ENCODE assay signal across 9 cellular contexts in genomic region chr17:81097134-81097942, GRCh38.
DNase-seq lines count a peak whose midpoint lies in the region; ATAC-seq, FAIRE-seq and TF ChIP-seq lines count a peak whose summit lies in the region.
"Had no signal": no experiment of that assay in that cellular context is flagged by ENCODE, and none has a peak within 500 bp of the region (broad histone marks: within the 10 kb centered on the region; RNA-seq: fewer than 3 reads in every experiment).

No MANE protein-coding gene starts in this region.

- no peaks in the 10 kb centered on the region for H4K20me1 ChIP-seq in HepG2 (ENCODE audit: insufficient read depth, low read length)

- intact Hi-C loops in activated CD4-positive, alpha-beta T cell treated with anti-CD3 and anti-CD28 coated beads for 36 hours (cut with DNase I, micrococcal nuclease) = loop anchor here in 1 of 2 experiments (10.0 kb wide), 1 partner anchor 833 kb away; the partner anchor contains the start of gene RNF213
- intact Hi-C loops in HepG2 (cut with micrococcal nuclease; ENCODE audit: unreplicated experiment) = loop anchor here (1.0 to 2.0 kb wide), 2 partner anchors 53 to 74 kb away; no protein-coding TSS in a partner anchor

- in situ Hi-C loops in HepG2 (cut with HindIII; ENCODE audit: extremely low pct_ligation_motif_present, low pct_unique_long_range_greater_than_20kb) = loop anchor here (5.0 kb wide), 1 partner anchor 110 kb away; no protein-coding TSS in a partner anchor

- H3K4me3 ChIP-seq in HepG2 (replicated peaks in 1 of 3; ENCODE audit: insufficient read depth in 1 of 3, low read depth in 2 of 3, low read length in 3 of 3) = peak overlapping the region; percentile 23 to 63 (median 49); a peak in 5 of 6 replicates

- no peak overlapping the region for H3K27ac Mint-ChIP-seq in activated CD4-positive, alpha-beta T cell treated with anti-CD3 and anti-CD28 coated beads for 36 hours

- no peaks in the 10 kb centered on the region for H3K9me3 ChIP-seq in HepG2 (ENCODE audit: low read length)

- peak; percentile 83 for TF ChIP-seq RAD21 in HepG2 (CRISPR knock-in tag; IDR thresholded peaks at IDR 0.05)

- peak; percentile 99 for TF ChIP-seq CTCF in HepG2 (CRISPR knock-in tag; IDR thresholded peaks at IDR 0.05)
- no peak for TF ChIP-seq CTCF in D721Med (IDR thresholded peaks at IDR 0.05; ENCODE audit: insufficient read depth, missing control alignments)

- POLR2A ChIA-PET in activated CD4-positive, alpha-beta T cell treated with anti-CD3 and anti-CD28 coated beads for 36 hours (lab: Charles Lee) = no interaction called here
- POLR2A ChIA-PET in HepG2 (lab: Yijun Ruan, JAX) = interaction anchor here (0.6 to 2.3 kb wide), 6 partner anchors 14 to 538 kb away, joined by 3 to 20 read pairs (median 5); partner anchors contain the start of gene NDUFAF8

- no peak overlapping the region for H2AFZ ChIP-seq in HepG2 (ENCODE audit: low read length)

- no peaks in the 10 kb centered on the region for H3K36me3 Mint-ChIP-seq in activated CD4-positive, alpha-beta T cell treated with anti-CD3 and anti-CD28 coated beads for 36 hours (ENCODE audit: low read depth)

- CTCF ChIA-PET in activated CD4-positive, alpha-beta T cell treated with anti-CD3 and anti-CD28 coated beads for 36 hours (lab: Charles Lee) = interaction anchor here (0.6 to 1.1 kb wide), 4 partner anchors 12 to 160 kb away, joined by 3 to 5 read pairs (median 4); no protein-coding TSS in a partner anchor
- CTCF ChIA-PET in HepG2 (lab: Yijun Ruan, JAX; ENCODE audit: low intra/inter-chr PET ratio, low total read pairs) = interaction anchor here (0.6 to 1.7 kb wide), 3 partner anchors 56 to 108 kb away, joined by 3 to 12 read pairs (median 3); no protein-coding TSS in a partner anchor

- FAIRE-seq in HepG2 (lab: Jason Lieb, UNC) (no peak), D721Med (lab: Jason Lieb, UNC) (no peak)

- peak; percentile 86 for DNase-seq in A172 (ENCODE audit: low spot score)
- peak in 61 of 76 experiments; percentile 5 to 85 (median 50) for DNase-seq in HUDEP-2 (lab: John Stamatoyannopoulos, UW; ENCODE audit: unreplicated experiment in 76 of 76)
- DNase-seq in activated CD4-positive, alpha-beta T cell treated with anti-CD3 and anti-CD28 coated beads for 36 hours = peak; percentile 76
- peak; percentile 68 for DNase-seq in dedifferentiated amniotic fluid mesenchymal stem cell (ENCODE audit: extremely low spot score)
- DNase-seq in HepG2 (ENCODE audit: low spot score) = peak; percentile 65
- DNase-seq in stimulated activated CD4-positive, alpha-beta T cell treated with anti-CD3 and anti-CD28 coated beads, Interleukin-4, amount 100 ng/mL, for 24 hours = peak; percentile 47
- DNase-seq in D721Med (ENCODE audit: insufficient read length, low spot score) = no peak
- DNase-seq: DND-41 had no signal

- ATAC-seq in activated CD4-positive, alpha-beta T cell treated with anti-CD3 and anti-CD28 coated beads for 36 hours = no peak
- ATAC-seq in HepG2 (peak; percentile 53), GM18870 (IDR thresholded peaks at IDR 0.05; ENCODE audit: unreplicated experiment) (no peak)

- peaks cover 4 to 6% of the 10 kb centered on the region in 2 experiments; a peak in 1 of 5 replicates for H3K36me3 ChIP-seq in HepG2 (replicated peaks in 1 of 2; ENCODE audit: control insufficient read depth in 1 of 2, insufficient read depth in 2 of 2, low read length in 2 of 2)

- no TSS peak for BruUV-seq in HepG2 (replicated peaks; lab: Mats Ljungman, UMichigan)

- peak overlapping the region; percentile 0 for H3K27ac ChIP-seq in HepG2 (ENCODE audit: extremely low read length, insufficient read depth, low read length)

- no peaks in the 10 kb centered on the region for H3K27me3 Mint-ChIP-seq in activated CD4-positive, alpha-beta T cell treated with anti-CD3 and anti-CD28 coated beads for 36 hours

- peak in 1 of 2 experiments; percentile 41; a peak in 1 of 4 replicates for TF ChIP-seq POLR2A in HepG2 (IDR thresholded peaks at IDR 0.05; ENCODE audit: insufficient read depth in 1 of 2, low read depth in 2 of 2, low read length in 2 of 2)

- no peaks in the 10 kb centered on the region for H3K27me3 ChIP-seq in HepG2 (ENCODE audit: control insufficient read depth in 1 of 2, insufficient read depth in 2 of 2, low read length in 2 of 2)

- TF ChIP-seq EP300 in HepG2 (IDR thresholded peaks at IDR 0.05; ENCODE audit: low read depth in 2 of 2, low read length in 2 of 2) (no peak), HepG2 (CRISPR knock-in tag; IDR thresholded peaks at IDR 0.05; ENCODE audit: borderline replicate concordance) (no peak)

- 16% methylated on average over 12 of the region's 31 CpGs for WGBS in HepG2 (ENCODE audit: low lambda C conversion rate)

- no peaks in the 10 kb centered on the region for H3K9me3 Mint-ChIP-seq in activated CD4-positive, alpha-beta T cell treated with anti-CD3 and anti-CD28 coated beads for 36 hours (ENCODE audit: low read depth)

- H3K4me1 Mint-ChIP-seq in activated CD4-positive, alpha-beta T cell treated with anti-CD3 and anti-CD28 coated beads for 36 hours = peaks cover 41% of the 10 kb centered on the region

- H3K4me2 ChIP-seq in HepG2 (ENCODE audit: low read depth, low read length) = peak overlapping the region; percentile 86

- H3K4me1 ChIP-seq in HepG2 (ENCODE audit: insufficient read depth, low read length) = peaks cover 52% of the 10 kb centered on the region

- no peak overlapping the region for H3K4me3 Mint-ChIP-seq in activated CD4-positive, alpha-beta T cell treated with anti-CD3 and anti-CD28 coated beads for 36 hours

- peak overlapping the region; percentile 53 for H3K9ac ChIP-seq in HepG2 (ENCODE audit: insufficient read depth, low read depth, low read length)

- H3K79me2 ChIP-seq in HepG2 (ENCODE audit: insufficient read depth, low read length) = no peaks in the 10 kb centered on the region

TF ChIP-seq in HepG2, 621 proteins besides CTCF, POLR2A, EP300 and RAD21 (continues in another document):
- TF ChIP-seq ZNF691 (CRISPR knock-in tag; IDR thresholded peaks at IDR 0.05; ENCODE audit: borderline replicate concordance, low read depth) (peak; percentile 50; the same call in 1 of the 2 replicates), ZNF275 (CRISPR knock-in tag; IDR thresholded peaks at IDR 0.05; ENCODE audit: borderline replicate concordance) (no peak), FOSL1 (CRISPR knock-in tag; IDR thresholded peaks at IDR 0.05; ENCODE audit: borderline replicate concordance) (peak; percentile 75), ZNF749 (CRISPR knock-in tag; IDR thresholded peaks at IDR 0.05; ENCODE audit: borderline replicate concordance) (no peak), HMGXB3 (CRISPR knock-in tag; IDR thresholded peaks at IDR 0.05; ENCODE audit: borderline replicate concordance) (no peak), SATB2 (CRISPR knock-in tag; IDR thresholded peaks at IDR 0.05) (no peak), SMAD9 (CRISPR knock-in tag; IDR thresholded peaks at IDR 0.05) (no peak), MLLT10 (CRISPR knock-in tag; IDR thresholded peaks at IDR 0.05) (no peak), ZC3H13 (CRISPR knock-in tag; IDR thresholded peaks at IDR 0.05) (peak; percentile 59; the same call in 1 of the 2 replicates)
